2 cellular contexts compared by ENCODE assay signal in the genomic region with DNA sequence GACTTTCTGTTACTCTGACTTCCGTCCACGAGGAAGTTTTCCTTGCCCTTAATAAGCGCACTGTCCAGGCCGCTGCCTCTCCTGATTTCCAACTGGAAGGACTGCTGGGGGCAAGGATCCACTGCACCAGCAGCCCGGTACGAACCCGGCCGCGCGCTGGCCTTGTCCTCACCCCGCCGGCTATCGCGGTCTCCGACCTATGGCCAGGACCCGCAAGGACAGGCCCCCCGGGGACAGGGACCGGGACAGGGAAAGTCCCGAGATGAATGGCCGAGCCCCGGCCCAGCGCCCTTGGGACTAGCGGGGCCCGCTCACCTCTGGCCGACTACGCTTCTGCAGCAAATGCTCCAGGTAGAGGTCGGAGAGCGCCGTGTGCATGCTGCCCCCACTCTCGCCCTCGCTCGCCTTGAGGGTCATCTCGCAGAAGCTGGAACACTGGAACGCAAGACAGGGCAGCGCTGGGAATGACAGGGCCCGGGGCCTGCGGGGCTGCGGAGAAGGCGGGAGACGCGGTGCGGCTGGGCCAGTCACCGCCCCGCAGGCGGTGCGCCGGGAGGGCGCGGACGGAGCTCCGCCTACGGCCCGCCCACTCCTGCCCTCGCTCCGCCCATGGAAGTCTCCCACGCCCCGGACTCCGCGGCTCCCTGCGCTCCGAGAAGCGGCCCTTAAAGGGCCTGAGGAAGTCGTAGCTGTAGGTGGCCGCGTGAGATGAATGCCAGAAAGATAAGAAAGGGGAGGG.
A peak's percentile ranks its signal among the peaks of the same experiment; 100 is the strongest.
TF ChIP-seq lines count a peak whose summit lies in the region.

Gene MPP1, minus strand, starts transcription at position 529 of the 739 bp plus-strand sequence. Its CDS starts 112 bp downstream, at position 417.

TF ChIP-seq in HEK293, 187 proteins besides CTCF, POLR2A, EP300 and RAD21 (continued from another document and continues in another):
- TF ChIP-seq ZBTB11 (tag by site-specific recombination; conservative IDR thresholded peaks at IDR 0.05; ENCODE audit: low read depth): no peak
- no peak for TF ChIP-seq ZNF560 (tag by site-specific recombination; IDR thresholded peaks at IDR 0.05; ENCODE audit: borderline replicate concordance)
- TF ChIP-seq ZNF404 (tag by site-specific recombination; IDR thresholded peaks at IDR 0.05): no peak
- no peak for TF ChIP-seq HOXC10 (CRISPR knock-in tag; IDR thresholded peaks at IDR 0.05)
- no peak for TF ChIP-seq ZEB2 (tag by site-specific recombination; IDR thresholded peaks at IDR 0.05)
- TF ChIP-seq ZNF549 (tag by site-specific recombination; IDR thresholded peaks at IDR 0.05): no peak
- no peak for TF ChIP-seq ZNF521 (tag by site-specific recombination; IDR thresholded peaks at IDR 0.05)
- peak; percentile 46; the same call in 1 of the 2 replicates for TF ChIP-seq ZBTB8A (tag by site-specific recombination; IDR thresholded peaks at IDR 0.05)
- no peak for TF ChIP-seq MYNN (tag by site-specific recombination; IDR thresholded peaks at IDR 0.05; ENCODE audit: borderline replicate concordance)
- TF ChIP-seq ZSCAN30 (tag by site-specific recombination; IDR thresholded peaks at IDR 0.05): no peak; the same call in 1 of the 2 replicates
- TF ChIP-seq RBAK (tag by site-specific recombination; IDR thresholded peaks at IDR 0.05): no peak
- no peak for TF ChIP-seq ZNF707 (tag by site-specific recombination; IDR thresholded peaks at IDR 0.05)
- no peak for TF ChIP-seq ZNF184 (tag by site-specific recombination; IDR thresholded peaks at IDR 0.05)
- no peak for TF ChIP-seq GLI4 (tag by site-specific recombination; IDR thresholded peaks at IDR 0.05)
- no peak for TF ChIP-seq ZNF626 (tag by site-specific recombination; IDR thresholded peaks at IDR 0.05)
- no peak for TF ChIP-seq ZNF571 (tag by site-specific recombination; IDR thresholded peaks at IDR 0.05)
- TF ChIP-seq ZNF561 (tag by site-specific recombination; IDR thresholded peaks at IDR 0.05; ENCODE audit: borderline replicate concordance): no peak
- no peak for TF ChIP-seq ZNF311 (tag by site-specific recombination; IDR thresholded peaks at IDR 0.05; ENCODE audit: borderline replicate concordance)
- peak; percentile 96 for TF ChIP-seq ZBTB20 (tag by site-specific recombination; IDR thresholded peaks at IDR 0.05)
- no peak for TF ChIP-seq ZNF248 (tag by site-specific recombination; IDR thresholded peaks at IDR 0.05)
- TF ChIP-seq ZNF112 (tag by site-specific recombination; IDR thresholded peaks at IDR 0.05): no peak
- TF ChIP-seq ZNF596 (tag by site-specific recombination; IDR thresholded peaks at IDR 0.05): no peak
- TF ChIP-seq ZNF211 (tag by site-specific recombination; IDR thresholded peaks at IDR 0.05; ENCODE audit: low read depth): no peak
- TF ChIP-seq ZNF394 (tag by site-specific recombination; IDR thresholded peaks at IDR 0.05; ENCODE audit: borderline replicate concordance): no peak
- TF ChIP-seq BCL11B (tag by site-specific recombination; IDR thresholded peaks at IDR 0.05; ENCODE audit: low read depth): no peak
- TF ChIP-seq, protein P1, sequence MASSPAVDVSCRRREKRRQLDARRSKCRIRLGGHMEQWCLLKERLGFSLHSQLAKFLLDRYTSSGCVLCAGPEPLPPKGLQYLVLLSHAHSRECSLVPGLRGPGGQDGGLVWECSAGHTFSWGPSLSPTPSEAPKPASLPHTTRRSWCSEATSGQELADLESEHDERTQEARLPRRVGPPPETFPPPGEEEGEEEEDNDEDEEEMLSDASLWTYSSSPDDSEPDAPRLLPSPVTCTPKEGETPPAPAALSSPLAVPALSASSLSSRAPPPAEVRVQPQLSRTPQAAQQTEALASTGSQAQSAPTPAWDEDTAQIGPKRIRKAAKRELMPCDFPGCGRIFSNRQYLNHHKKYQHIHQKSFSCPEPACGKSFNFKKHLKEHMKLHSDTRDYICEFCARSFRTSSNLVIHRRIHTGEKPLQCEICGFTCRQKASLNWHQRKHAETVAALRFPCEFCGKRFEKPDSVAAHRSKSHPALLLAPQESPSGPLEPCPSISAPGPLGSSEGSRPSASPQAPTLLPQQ (tag by site-specific recombination; IDR thresholded peaks at IDR 0.05): no peak; the same call in 1 of the 2 replicates
- no peak for TF ChIP-seq PRDM6 (tag by site-specific recombination; IDR thresholded peaks at IDR 0.05)

TF ChIP-seq in K562, 482 proteins besides CTCF, POLR2A, EP300 and RAD21 (continued from another document and continues in another):
- TF ChIP-seq, protein P2, sequence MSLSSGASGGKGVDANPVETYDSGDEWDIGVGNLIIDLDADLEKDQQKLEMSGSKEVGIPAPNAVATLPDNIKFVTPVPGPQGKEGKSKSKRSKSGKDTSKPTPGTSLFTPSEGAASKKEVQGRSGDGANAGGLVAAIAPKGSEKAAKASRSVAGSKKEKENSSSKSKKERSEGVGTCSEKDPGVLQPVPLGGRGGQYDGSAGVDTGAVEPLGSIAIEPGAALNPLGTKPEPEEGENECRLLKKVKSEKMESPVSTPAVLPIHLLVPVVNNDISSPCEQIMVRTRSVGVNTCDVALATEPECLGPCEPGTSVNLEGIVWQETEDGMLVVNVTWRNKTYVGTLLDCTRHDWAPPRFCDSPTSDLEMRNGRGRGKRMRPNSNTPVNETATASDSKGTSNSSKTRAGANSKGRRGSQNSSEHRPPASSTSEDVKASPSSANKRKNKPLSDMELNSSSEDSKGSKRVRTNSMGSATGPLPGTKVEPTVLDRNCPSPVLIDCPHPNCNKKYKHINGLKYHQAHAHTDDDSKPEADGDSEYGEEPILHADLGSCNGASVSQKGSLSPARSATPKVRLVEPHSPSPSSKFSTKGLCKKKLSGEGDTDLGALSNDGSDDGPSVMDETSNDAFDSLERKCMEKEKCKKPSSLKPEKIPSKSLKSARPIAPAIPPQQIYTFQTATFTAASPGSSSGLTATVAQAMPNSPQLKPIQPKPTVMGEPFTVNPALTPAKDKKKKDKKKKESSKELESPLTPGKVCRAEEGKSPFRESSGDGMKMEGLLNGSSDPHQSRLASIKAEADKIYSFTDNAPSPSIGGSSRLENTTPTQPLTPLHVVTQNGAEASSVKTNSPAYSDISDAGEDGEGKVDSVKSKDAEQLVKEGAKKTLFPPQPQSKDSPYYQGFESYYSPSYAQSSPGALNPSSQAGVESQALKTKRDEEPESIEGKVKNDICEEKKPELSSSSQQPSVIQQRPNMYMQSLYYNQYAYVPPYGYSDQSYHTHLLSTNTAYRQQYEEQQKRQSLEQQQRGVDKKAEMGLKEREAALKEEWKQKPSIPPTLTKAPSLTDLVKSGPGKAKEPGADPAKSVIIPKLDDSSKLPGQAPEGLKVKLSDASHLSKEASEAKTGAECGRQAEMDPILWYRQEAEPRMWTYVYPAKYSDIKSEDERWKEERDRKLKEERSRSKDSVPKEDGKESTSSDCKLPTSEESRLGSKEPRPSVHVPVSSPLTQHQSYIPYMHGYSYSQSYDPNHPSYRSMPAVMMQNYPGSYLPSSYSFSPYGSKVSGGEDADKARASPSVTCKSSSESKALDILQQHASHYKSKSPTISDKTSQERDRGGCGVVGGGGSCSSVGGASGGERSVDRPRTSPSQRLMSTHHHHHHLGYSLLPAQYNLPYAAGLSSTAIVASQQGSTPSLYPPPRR (CRISPR knock-in tag; IDR thresholded peaks at IDR 0.05; ENCODE audit: borderline replicate concordance): no peak
- TF ChIP-seq TAF9B (IDR thresholded peaks at IDR 0.05; ENCODE audit: partially characterized antibody) (peak; percentile 61), ZNF431 (CRISPR knock-in tag; IDR thresholded peaks at IDR 0.05) (no peak), OTX1 (CRISPR knock-in tag; IDR thresholded peaks at IDR 0.05) (no peak), ZNF407 (IDR thresholded peaks at IDR 0.05; ENCODE audit: low read depth) (no peak), HNRNPUL1 (IDR thresholded peaks at IDR 0.05; ENCODE audit: low read length) (no peak), TARDBP (IDR thresholded peaks at IDR 0.05) (no peak), SMAD4 (CRISPR knock-in tag; conservative IDR thresholded peaks at IDR 0.05) (peak; percentile 57; the same call in 1 of the 2 replicates), TGIF2 (CRISPR knock-in tag; IDR thresholded peaks at IDR 0.05) (no peak; the same call in 1 of the 2 replicates)
- TF ChIP-seq, protein P3, sequence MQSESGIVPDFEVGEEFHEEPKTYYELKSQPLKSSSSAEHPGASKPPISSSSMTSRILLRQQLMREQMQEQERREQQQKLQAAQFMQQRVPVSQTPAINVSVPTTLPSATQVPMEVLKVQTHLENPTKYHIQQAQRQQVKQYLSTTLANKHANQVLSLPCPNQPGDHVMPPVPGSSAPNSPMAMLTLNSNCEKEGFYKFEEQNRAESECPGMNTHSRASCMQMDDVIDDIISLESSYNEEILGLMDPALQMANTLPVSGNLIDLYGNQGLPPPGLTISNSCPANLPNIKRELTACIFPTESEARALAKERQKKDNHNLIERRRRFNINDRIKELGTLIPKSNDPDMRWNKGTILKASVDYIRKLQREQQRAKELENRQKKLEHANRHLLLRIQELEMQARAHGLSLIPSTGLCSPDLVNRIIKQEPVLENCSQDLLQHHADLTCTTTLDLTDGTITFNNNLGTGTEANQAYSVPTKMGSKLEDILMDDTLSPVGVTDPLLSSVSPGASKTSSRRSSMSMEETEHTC (IDR thresholded peaks at IDR 0.05): no peak
- TF ChIP-seq, protein P4, sequence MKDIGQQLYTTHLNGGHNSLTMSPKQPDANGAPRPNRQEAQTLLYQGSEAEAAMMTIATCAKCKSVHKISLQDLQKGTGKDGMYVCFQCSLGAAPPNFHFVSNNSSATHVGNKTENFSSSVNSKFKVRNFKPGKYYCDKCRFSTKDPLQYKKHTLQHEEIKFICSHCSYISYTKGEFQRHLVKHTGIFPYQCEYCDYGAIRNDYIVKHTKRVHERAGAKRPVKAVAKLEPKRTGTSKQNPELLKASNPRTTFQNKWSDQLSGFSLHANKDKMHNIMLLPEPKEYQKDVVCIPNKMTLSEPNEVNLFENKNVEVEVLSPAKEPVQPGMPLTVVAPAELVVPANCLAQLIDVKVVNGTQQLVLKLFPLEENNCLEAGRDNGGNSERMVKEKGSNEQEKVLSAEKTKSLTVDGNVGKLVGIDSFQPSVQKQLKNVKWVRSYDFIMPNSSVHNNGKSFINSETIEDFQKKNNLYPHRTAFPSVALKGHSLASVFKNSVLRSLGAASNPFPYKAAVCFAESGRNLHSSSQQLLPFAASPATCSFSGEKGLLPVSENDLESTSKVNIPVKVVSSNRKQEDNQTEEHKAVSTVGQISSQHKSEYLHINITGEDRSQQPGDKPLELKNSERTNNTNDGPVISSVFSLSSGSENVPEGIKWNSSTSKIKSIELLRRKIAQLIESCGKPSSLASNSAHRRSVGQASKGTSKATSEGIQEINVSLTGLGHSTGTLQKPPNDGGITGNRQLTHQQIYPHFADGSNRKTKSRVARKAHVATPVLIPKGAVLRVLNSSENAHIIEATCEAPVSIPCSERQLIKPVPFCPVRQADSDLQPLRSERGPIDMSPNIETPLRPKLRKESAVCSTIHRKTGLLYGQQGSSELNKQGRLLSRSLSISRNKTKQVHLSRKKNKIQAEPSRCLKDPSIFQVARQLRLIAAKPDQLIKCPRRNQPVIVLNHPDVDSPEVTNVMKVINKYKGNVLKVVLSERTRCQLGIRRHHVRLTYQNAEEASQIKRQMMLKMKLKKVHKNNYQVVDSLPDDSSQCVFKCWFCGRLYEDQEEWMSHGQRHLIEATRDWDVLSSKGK (CRISPR knock-in tag; IDR thresholded peaks at IDR 0.05): no peak
